21 cellular contexts compared by ENCODE assay signal in genomic region chr7:133339772-133340171, GRCh38.
"Had no signal": no experiment of that assay in that cellular context is flagged by ENCODE, and none has a peak within 500 bp of the region (broad histone marks: within the 10 kb centered on the region; RNA-seq: fewer than 3 reads in every experiment).

No MANE protein-coding gene starts in this region.

- H3K27ac Mint-ChIP-seq: activated CD4-positive, alpha-beta memory T cell treated with anti-CD3 and anti-CD28 coated beads for 36 hours; activated CD4-positive, alpha-beta T cell treated with anti-CD3 and anti-CD28 coated beads, Interleukin-2, amount 10 ng/mL, durations not matched to agents 7 days and 5 days; activated naive CD4-positive, alpha-beta T cell treated with anti-CD3 and anti-CD28 coated beads, Interleukin-2, amount 10 ng/mL, durations not matched to agents 7 days and 5 days; activated naive CD8-positive, alpha-beta T cell treated with anti-CD3 and anti-CD28 coated beads for 36 hours; T-helper 17 cell had no signal

- H3K4me3 Mint-ChIP-seq: activated CD4-positive, alpha-beta memory T cell treated with anti-CD3 and anti-CD28 coated beads for 36 hours; activated CD4-positive, alpha-beta T cell treated with anti-CD3 and anti-CD28 coated beads, Interleukin-2, amount 10 ng/mL, durations not matched to agents 7 days and 5 days; activated naive CD4-positive, alpha-beta T cell treated with anti-CD3 and anti-CD28 coated beads, Interleukin-2, amount 10 ng/mL, durations not matched to agents 7 days and 5 days; activated naive CD8-positive, alpha-beta T cell treated with anti-CD3 and anti-CD28 coated beads for 36 hours; activated T-cell treated with anti-CD3 and anti-CD28 coated beads, Interleukin-2, amount 50 U/mL, for 4 hours; T-helper 17 cell had no signal

- H3K27me3 Mint-ChIP-seq: activated CD4-positive, alpha-beta memory T cell treated with anti-CD3 and anti-CD28 coated beads for 36 hours; activated CD4-positive, alpha-beta T cell treated with anti-CD3 and anti-CD28 coated beads, Interleukin-2, amount 10 ng/mL, durations not matched to agents 7 days and 5 days; activated naive CD4-positive, alpha-beta T cell treated with anti-CD3 and anti-CD28 coated beads, Interleukin-2, amount 10 ng/mL, durations not matched to agents 7 days and 5 days; activated naive CD8-positive, alpha-beta T cell treated with anti-CD3 and anti-CD28 coated beads for 36 hours; T-helper 17 cell had no signal

- DNase-seq: activated CD4-positive, alpha-beta memory T cell treated with anti-CD3 and anti-CD28 coated beads for 36 hours; activated CD4-positive, alpha-beta T cell treated with anti-CD3 and anti-CD28 coated beads, Interleukin-2, amount 10 ng/mL, durations not matched to agents 7 days and 5 days; activated CD4-positive, CD25-positive, alpha-beta regulatory T cell; activated CD8-positive, alpha-beta memory T cell treated with anti-CD3 and anti-CD28 coated beads for 24 hours; activated effector memory CD4-positive, alpha-beta T cell treated with anti-CD3 and anti-CD28 coated beads, Interleukin-2, amount 50 U/mL, for 16 hours; activated naive CD4-positive, alpha-beta T cell treated with anti-CD3 and anti-CD28 coated beads, Interleukin-2, amount 10 ng/mL, durations not matched to agents 7 days and 5 days; activated naive CD8-positive, alpha-beta T cell treated with anti-CD3 and anti-CD28 coated beads for 36 hours; activated T-cell treated with anti-CD3 and anti-CD28 coated beads, Interleukin-2, amount 50 U/mL, for 4 hours; cerebellar nuclear complex; MG63; NCI-H1105; NCI-H1436 treated with DMSO at 0.1 percent for 48 hours; NCI-H187; NCI-H2081; NCI-H510A treated with DMSO at 0.1 percent for 48 hours; NCI-H69; NK-92 treated with Interleukin-12 subunit alpha and Interleukin-12 subunit beta, amount 100 ng/mL, for 24 hours; Peyer's patch; SIG-M5; T-helper 17 cell; T1000 had no signal

- H3K4me1 Mint-ChIP-seq: activated CD4-positive, alpha-beta T cell treated with anti-CD3 and anti-CD28 coated beads, Interleukin-2, amount 10 ng/mL, durations not matched to agents 7 days and 5 days; activated naive CD4-positive, alpha-beta T cell treated with anti-CD3 and anti-CD28 coated beads, Interleukin-2, amount 10 ng/mL, durations not matched to agents 7 days and 5 days; T-helper 17 cell had no signal

- ATAC-seq: activated T-cell treated with anti-CD3 and anti-CD28 coated beads, Interleukin-2, amount 50 U/mL, for 4 hours; T-helper 17 cell had no signal

- H3K4me3 ChIP-seq: MG63, Peyer's patch had no signal
